Comparison of ENCODE assay signal across 9 cellular contexts in the genomic region with DNA sequence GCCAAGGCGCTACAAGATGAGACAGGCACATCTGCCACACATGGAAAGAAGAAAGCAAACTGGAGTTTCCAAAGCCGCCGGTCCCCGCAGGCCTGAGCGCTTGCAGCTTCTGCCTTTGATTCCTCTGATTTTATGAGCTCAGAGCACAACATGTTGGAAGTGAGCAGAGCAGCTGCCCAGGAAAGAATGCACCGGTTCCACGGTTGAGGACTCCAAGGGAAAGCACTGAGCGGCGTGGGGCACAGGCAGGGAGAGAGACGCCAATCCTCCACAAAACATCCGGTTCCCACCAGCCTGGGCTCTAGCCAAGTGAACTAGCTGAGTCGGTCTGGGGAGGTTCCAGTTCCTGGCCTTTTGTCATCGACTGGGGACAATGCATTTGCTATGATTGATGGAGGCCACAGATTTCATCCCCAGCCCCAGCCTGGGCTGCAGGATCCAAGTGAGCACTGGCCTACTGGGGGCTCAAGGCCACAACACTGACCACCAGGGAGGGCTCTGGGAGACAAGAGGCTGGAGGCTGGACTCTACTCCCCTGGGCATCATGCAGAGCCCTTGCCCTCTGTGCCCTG.
DNase-seq lines count a peak whose midpoint lies in the region; ATAC-seq and TF ChIP-seq lines count a peak whose summit lies in the region.
"Had no signal": no experiment of that assay in that cellular context is flagged by ENCODE, and none has a peak within 500 bp of the region (broad histone marks: within the 10 kb centered on the region; RNA-seq: fewer than 3 reads in every experiment).

No MANE protein-coding gene starts in this region.

- TF ChIP-seq CTCF in GM23338 (conservative IDR thresholded peaks at IDR 0.05; ENCODE audit: low read depth in 2 of 2) (no peak), spleen (IDR thresholded peaks at IDR 0.05 in 8 of 11, conservative IDR thresholded peaks at IDR 0.05 in 3 of 11) (no peak)

- ATAC-seq in GM23338 (no peak), HG03159 (IDR thresholded peaks at IDR 0.05; ENCODE audit: unreplicated experiment) (no peak), HG03039 (IDR thresholded peaks at IDR 0.05; ENCODE audit: unreplicated experiment) (no peak), GM21576 (IDR thresholded peaks at IDR 0.05; ENCODE audit: unreplicated experiment) (no peak)
- ATAC-seq: WTC11 had no signal

- peak overlapping the region; percentile 95 for H2AFZ ChIP-seq in GM23338

- no peaks in the 10 kb centered on the region for H3K36me3 ChIP-seq in GM23338 (ENCODE audit: insufficient read depth)
- no peaks in the 10 kb centered on the region for H3K36me3 ChIP-seq in spleen

- peaks cover 0 to 4% (median 0%) of the 10 kb centered on the region in 8 donors for H3K9me3 ChIP-seq in spleen

- H3K27me3 ChIP-seq in GM23338 (ENCODE audit: insufficient read depth) (no peaks in the 10 kb centered on the region), spleen (replicated peaks in 1 of 7) (no peaks in the 10 kb centered on the region)

- no peak overlapping the region for H3K27ac Mint-ChIP-seq in GM23338
- H3K27ac Mint-ChIP-seq: WTC11 had no signal

- H3K9me3 Mint-ChIP-seq in GM23338 = no peaks in the 10 kb centered on the region

- no peak overlapping the region for H3K27ac ChIP-seq in GM23338 (ENCODE audit: low read depth)
- peak overlapping the region; percentile 84 for H3K27ac ChIP-seq in caudate nucleus (ENCODE audit: low read depth, low read length)
- H3K27ac ChIP-seq in spleen = peak overlapping the region in 7 of 8 donors; percentile 28 to 75 (median 55)

- H3F3A ChIP-seq in GM23338 (replicated peaks; ENCODE audit: low read depth) = no peaks in the 10 kb centered on the region

- DNase-seq in GM23338 (ENCODE audit: low spot score) (no peak), caudate nucleus (lab: John Stamatoyannopoulos, UW) (peak in 53 of 61 donors; percentile 16 to 83 (median 51)), kidney tubule cell (ENCODE audit: low spot score) (peak; percentile 90), spleen (peak; percentile 80), NCI-H510A treated with DMSO at 0.1 percent for 48 hours (lab: John Stamatoyannopoulos, UW) (no peak)

- H3K4me1 Mint-ChIP-seq in GM23338 = no peaks in the 10 kb centered on the region
- H3K4me1 Mint-ChIP-seq: WTC11 had no signal

- H4K20me1 ChIP-seq in GM23338 (replicated peaks; ENCODE audit: insufficient read depth) = no peaks in the 10 kb centered on the region

- peaks cover 10% of the 10 kb centered on the region; the same call in 1 of the 2 replicates for H3K9me2 ChIP-seq in GM23338 (ENCODE audit: insufficient read depth)

- 25 to 37% (median 34%) methylated on average over 13 of the region's 13 CpGs for WGBS in spleen, 5 donors

- peaks cover 12% of the 10 kb centered on the region for H3K27me3 Mint-ChIP-seq in GM23338 (ENCODE audit: insufficient read depth, low read depth, poor library complexity)

- no peaks in the 10 kb centered on the region for H3K36me3 Mint-ChIP-seq in GM23338 (ENCODE audit: low read depth)
- H3K36me3 Mint-ChIP-seq: WTC11 had no signal

- H3K4me1 ChIP-seq in GM23338 (ENCODE audit: insufficient read depth) (no peaks in the 10 kb centered on the region), spleen (peaks cover 5 to 31% (median 14%) of the 10 kb centered on the region in 6 donors)

- intact Hi-C loops in spleen (cut with DNase I; ENCODE audit: low total_unique reads) = no loop called here

- H3K79me2 ChIP-seq in GM23338 (replicated peaks; ENCODE audit: insufficient read depth) = no peaks in the 10 kb centered on the region

- no peak for TF ChIP-seq POLR2A in spleen (IDR thresholded peaks at IDR 0.05)

- H3K4me3 ChIP-seq in GM23338 (no peak overlapping the region), spleen (peak overlapping the region in 1 of 8 donors; percentile 11)

- H3K4me3 Mint-ChIP-seq in GM23338 = no peak overlapping the region
- H3K4me3 Mint-ChIP-seq: WTC11 had no signal

- H3K4me2 ChIP-seq in GM23338 = no peak overlapping the region

TF ChIP-seq in GM23338, 12 proteins besides CTCF, POLR2A, EP300 and RAD21 (continues in another document):
- no peak for TF ChIP-seq CREB1 (CRISPR knock-in tag; IDR thresholded peaks at IDR 0.05; ENCODE audit: low read depth)
- no peak for TF ChIP-seq REST (IDR thresholded peaks at IDR 0.05; ENCODE audit: unreplicated experiment)
- TF ChIP-seq POLR2AphosphoS5 (IDR thresholded peaks at IDR 0.05; ENCODE audit: low read depth) = no peak
- TF ChIP-seq, protein P1, sequence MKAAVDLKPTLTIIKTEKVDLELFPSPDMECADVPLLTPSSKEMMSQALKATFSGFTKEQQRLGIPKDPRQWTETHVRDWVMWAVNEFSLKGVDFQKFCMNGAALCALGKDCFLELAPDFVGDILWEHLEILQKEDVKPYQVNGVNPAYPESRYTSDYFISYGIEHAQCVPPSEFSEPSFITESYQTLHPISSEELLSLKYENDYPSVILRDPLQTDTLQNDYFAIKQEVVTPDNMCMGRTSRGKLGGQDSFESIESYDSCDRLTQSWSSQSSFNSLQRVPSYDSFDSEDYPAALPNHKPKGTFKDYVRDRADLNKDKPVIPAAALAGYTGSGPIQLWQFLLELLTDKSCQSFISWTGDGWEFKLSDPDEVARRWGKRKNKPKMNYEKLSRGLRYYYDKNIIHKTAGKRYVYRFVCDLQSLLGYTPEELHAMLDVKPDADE (IDR thresholded peaks at IDR 0.05) = no peak
- TF ChIP-seq ZNF331 (CRISPR knock-in tag; IDR thresholded peaks at IDR 0.05; ENCODE audit: low read depth) = no peak

Comparison
In these comparisons a context has a peak if more than half of its experiments do, and no peak if none do; other contexts are left out.
1. DNase-seq: peak in caudate nucleus (53 of 61), kidney tubule cell (single experiment) and spleen (single experiment); none in GM23338 (single experiment) and NCI-H510A treated with DMSO at 0.1 percent for 48 hours (single experiment).